In genomic region chr15:65363766-65364165, GRCh38 we compare ENCODE assay signal across 1 cellular context.
TF ChIP-seq lines count a peak whose summit lies in the region.

No MANE protein-coding gene starts in this region.

TF ChIP-seq in WTC11, 78 proteins besides CTCF, POLR2A, EP300 and RAD21 (continued from another document):
- no peak for TF ChIP-seq MLX (CRISPR knock-in tag; IDR thresholded peaks at IDR 0.05)
- no peak for TF ChIP-seq GTF2I (CRISPR knock-in tag; conservative IDR thresholded peaks at IDR 0.05)
- TF ChIP-seq JAZF1 (CRISPR knock-in tag; IDR thresholded peaks at IDR 0.05): no peak
- TF ChIP-seq ZNF512 (CRISPR knock-in tag; IDR thresholded peaks at IDR 0.05; ENCODE audit: borderline replicate concordance): no peak
- no peak for TF ChIP-seq ZNF416 (CRISPR knock-in tag; IDR thresholded peaks at IDR 0.05)
